In genomic region chr11:65720237-65720934, GRCh38 we compare ENCODE assay signal across 8 cellular contexts. TPM values are rescaled to one million over a fixed set of nuclear protein-coding genes. Genes with fewer than 3 reads are reported as not detected.
DNase-seq lines count a peak whose midpoint lies in the region; ATAC-seq and TF ChIP-seq lines count a peak whose summit lies in the region.

Gene RNASEH2C, minus strand, starts transcription at chr11:65720798. Its CDS starts 40 bp downstream, at chr11:65720758.

- H3K27ac ChIP-seq in KOPT-K1 (ENCODE audit: low read depth, low read length, poor library complexity, severe bottlenecking), result peak within 1 kb of the TSS; percentile 82
- H3K27ac ChIP-seq in RWPE1, result peak within 1 kb of the TSS; percentile 86

- peak within 1 kb of the TSS; percentile 67 to 91 (median 90) for H3K27ac Mint-ChIP-seq in nephron

- POLR2A ChIA-PET in RWPE1 (lab: Yijun Ruan, JAX; ENCODE audit: low non-redundant PET), result interaction anchor here (0.5 to 1.0 kb wide), 3 partner anchors 8 to 125 kb away, joined by 3 to 6 read pairs (median 5); partner anchors contain the start of gene KAT5

- H3K4me1 Mint-ChIP-seq in nephron, result peaks cover 25% of the 10 kb centered on the region

- no peak for TF ChIP-seq CTCF in RWPE1 (conservative IDR thresholded peaks at IDR 0.05; ENCODE audit: low read depth)
- TF ChIP-seq CTCF in fibroblast of the aortic adventitia (IDR thresholded peaks at IDR 0.05; ENCODE audit: insufficient read depth, low read length), result no peak
- no peak for TF ChIP-seq CTCF in nephron (IDR thresholded peaks at IDR 0.05; ENCODE audit: unreplicated experiment in 3 of 3)

- H3K36me3 Mint-ChIP-seq in nephron (ENCODE audit: low read depth), result peaks cover 27% of the 10 kb centered on the region

- CTCF ChIA-PET in RWPE1 (lab: Yijun Ruan, JAX), result interaction anchor here (1.4 to 2.1 kb wide), 4 partner anchors 9 to 98 kb away, joined by 5 to 14 read pairs (median 7); partner anchors contain the start of genes AP5B1 and KAT5

- peak; percentile 57 for ATAC-seq in GM21737 (IDR thresholded peaks at IDR 0.05; ENCODE audit: unreplicated experiment)
- peak; percentile 89 for ATAC-seq in stimulated activated naive CD8-positive, alpha-beta T cell treated with anti-CD3 and anti-CD28 coated beads, Interleukin-15, Interleukin-2, amounts not matched to agents 100 U/mL and 50 U/mL, for 24 hours

- H3K27me3 Mint-ChIP-seq in nephron (ENCODE audit: low read depth), result no peaks in the 10 kb centered on the region

- peak; percentile 67 for DNase-seq in DMS79 treated with DMSO at 0.1 percent for 48 hours (lab: John Stamatoyannopoulos, UW)
- peak; percentile 70 for DNase-seq in RWPE1 (ENCODE audit: low spot score)
- DNase-seq in activated T-helper 9 cell treated with anti-CD3 and anti-CD28 coated beads, Interleukin-2, amount 50 U/mL, for 16 hours (ENCODE audit: low read depth), result peak; percentile 61
- peak; percentile 77 for DNase-seq in fibroblast of the aortic adventitia (ENCODE audit: low read depth)
- DNase-seq in stimulated activated naive CD8-positive, alpha-beta T cell treated with anti-CD3 and anti-CD28 coated beads, Interleukin-15, Interleukin-2, amounts not matched to agents 100 U/mL and 50 U/mL, for 24 hours, result peak; percentile 85

- H3K36me3 ChIP-seq in KOPT-K1 (ENCODE audit: insufficient read depth, low read length), result peaks cover 42% of the 10 kb centered on the region

- H3K4me3 ChIP-seq in fibroblast of the aortic adventitia (ENCODE audit: low read depth, low read length), result peak within 1 kb of the TSS; percentile 89

- H3K4me3 Mint-ChIP-seq in nephron, result peak within 1 kb of the TSS; percentile 94 to 98 (median 96)

- no peaks in the 10 kb centered on the region for H3K9me3 ChIP-seq in KOPT-K1 (ENCODE audit: insufficient read depth, low read length, poor library complexity, severe bottlenecking)

- no peaks in the 10 kb centered on the region for H3K9me3 Mint-ChIP-seq in nephron

RNA-seq across cellular contexts. Expression of gene RNASEH2C, which starts in this region (rescaled TPM):
- 44.6 and 49.6 TPM in 2 replicates for total RNA-seq in fibroblast of the aortic adventitia (ENCODE audit: low replicate concordance)

Comparison
In these comparisons a context has a peak if more than half of its experiments do, and no peak if none do; other contexts are left out.
1. Peak in every context shown above with its lines: DNase-seq, ATAC-seq, H3K4me3 ChIP-seq and H3K27ac ChIP-seq.